Comparison of ENCODE assay signal across 14 cellular contexts in the genomic region with DNA sequence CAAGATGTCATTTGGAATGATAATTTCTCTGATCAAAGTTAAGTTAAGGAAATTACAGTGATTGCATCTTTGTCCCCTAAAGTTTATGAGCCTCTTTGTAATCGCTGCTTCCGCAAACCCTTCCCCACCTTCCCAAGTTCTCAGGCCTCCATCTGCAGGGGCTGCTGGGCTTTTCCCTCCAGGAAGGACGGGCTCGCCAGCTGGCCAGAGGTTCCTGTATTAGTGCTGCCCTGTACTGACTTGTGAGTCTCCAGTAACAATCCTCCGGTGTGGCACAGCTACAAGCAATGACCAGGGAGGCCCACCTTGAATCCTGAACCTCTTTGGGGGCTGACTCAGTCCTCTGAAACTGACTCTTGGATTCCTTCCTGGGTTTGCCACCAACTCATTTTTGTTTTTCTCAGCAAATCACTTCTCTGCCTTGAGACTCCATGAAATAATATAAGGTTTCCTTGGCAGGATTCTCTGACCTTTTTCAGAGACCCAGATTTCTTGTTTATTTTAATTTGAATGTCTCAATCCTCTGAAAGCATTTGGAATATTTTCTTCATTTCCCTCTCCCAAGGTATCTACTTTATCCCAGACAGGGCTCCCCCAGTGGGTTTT.
A peak's percentile ranks its signal among the peaks of the same experiment; 100 is the strongest.
DNase-seq lines count a peak whose midpoint lies in the region; ATAC-seq and TF ChIP-seq lines count a peak whose summit lies in the region.
"Had no signal": no experiment of that assay in that cellular context is flagged by ENCODE, and none has a peak within 500 bp of the region (broad histone marks: within the 10 kb centered on the region; RNA-seq: fewer than 3 reads in every experiment).

No MANE protein-coding gene starts in this region.

- H2BK120ac ChIP-seq in trophoblast cell (ENCODE audit: insufficient read depth, low read length, poor library complexity): peak overlapping the region; percentile 47

- no peak for DNase-seq in activated T-cell treated with anti-CD3 and anti-CD28 coated beads, Interleukin-2, amount 50 U/mL, for 72 hours
- no peak for DNase-seq in activated T-cell treated with anti-CD3 and anti-CD28 coated beads, Interleukin-2, amount 50 U/mL, for 1 hour
- peak; percentile 58 for DNase-seq in fibroblast of the aortic adventitia (ENCODE audit: low read depth)
- DNase-seq in trophoblast cell: no peak
- no peak for DNase-seq in upper lobe of right lung
- no peak for DNase-seq in NCI-H1092 (lab: John Stamatoyannopoulos, UW)
- DNase-seq in H7: no peak
- DNase-seq: activated CD4-positive, CD25-positive, alpha-beta regulatory T cell treated with anti-CD3 and anti-CD28 coated beads, Interleukin-2, amount 50 U/mL, for 72 hours; activated T-cell treated with anti-CD3 and anti-CD28 coated beads, Interleukin-2, amount 50 U/mL, for 48 hours; Calu3; stimulated activated CD4-positive, alpha-beta T cell treated with anti-CD3 and anti-CD28 coated beads, Interleukin-2, amount 100 ng/mL, for 48 hours; stimulated activated naive CD8-positive, alpha-beta T cell treated with anti-CD3 and anti-CD28 coated beads, Interleukin-15, Interleukin-2, amounts not matched to agents 100 U/mL and 50 U/mL, for 24 hours had no signal

- H2AK5ac ChIP-seq in trophoblast cell (ENCODE audit: low read length): peak overlapping the region; percentile 30

- H4K91ac ChIP-seq in trophoblast cell (ENCODE audit: low read depth, low read length): peak overlapping the region; percentile 65

- H3K4me3 Mint-ChIP-seq in activated T-cell treated with anti-CD3 and anti-CD28 coated beads, Interleukin-2, amount 50 U/mL, for 72 hours: no peak overlapping the region

- no peak overlapping the region for H2BK5ac ChIP-seq in trophoblast cell (ENCODE audit: low read depth, low read length, poor library complexity)

- peaks cover 17 to 21% of the 10 kb centered on the region in 2 experiments for H3K4me1 ChIP-seq in trophoblast cell (ENCODE audit: control insufficient read depth in 1 of 2, insufficient read depth in 2 of 2, low read length in 2 of 2)
- H3K4me1 ChIP-seq in upper lobe of right lung: peaks cover 37% of the 10 kb centered on the region

- TF ChIP-seq CTCF in fibroblast of the aortic adventitia (IDR thresholded peaks at IDR 0.05; ENCODE audit: insufficient read depth, low read length) (no peak), upper lobe of right lung (IDR thresholded peaks at IDR 0.05) (no peak)

- peak overlapping the region; percentile 35 for H2AFZ ChIP-seq in trophoblast cell (ENCODE audit: insufficient read depth, low read length, poor library complexity)

- H3K4me3 ChIP-seq in fibroblast of the aortic adventitia (ENCODE audit: low read depth, low read length): no peak overlapping the region
- H3K4me3 ChIP-seq in trophoblast cell (ENCODE audit: low read depth, low read length): no peak overlapping the region
- no peak overlapping the region for H3K4me3 ChIP-seq in upper lobe of right lung
- H3K4me3 ChIP-seq in H7 (ENCODE audit: insufficient read depth, low read depth, low read length): no peak overlapping the region

- H3K36me3 ChIP-seq in trophoblast cell (ENCODE audit: control insufficient read depth in 1 of 2, insufficient read depth in 2 of 2, low read length in 2 of 2): no peaks in the 10 kb centered on the region
- no peaks in the 10 kb centered on the region for H3K36me3 ChIP-seq in upper lobe of right lung
- H3K36me3 ChIP-seq in H7 (replicated peaks; ENCODE audit: control insufficient read depth, insufficient read depth, low read length): no peaks in the 10 kb centered on the region

- H3K4ac ChIP-seq in trophoblast cell (ENCODE audit: low read depth, low read length): no peak overlapping the region

- no peaks in the 10 kb centered on the region for H3K36me3 Mint-ChIP-seq in activated T-cell treated with anti-CD3 and anti-CD28 coated beads, Interleukin-2, amount 50 U/mL, for 72 hours (ENCODE audit: insufficient read depth in 2 of 2)

- no peaks in the 10 kb centered on the region for H3K9me3 ChIP-seq in trophoblast cell (ENCODE audit: insufficient read depth, low read depth, low read length)
- H3K9me3 ChIP-seq in upper lobe of right lung: no peaks in the 10 kb centered on the region

- ATAC-seq in activated T-cell treated with anti-CD3 and anti-CD28 coated beads, Interleukin-2, amount 50 U/mL, for 72 hours (replicated peaks in 1 of 2): no peak
- ATAC-seq in upper lobe of right lung (no peak), GM21423 (IDR thresholded peaks at IDR 0.05; ENCODE audit: unreplicated experiment) (no peak)
- ATAC-seq: stimulated activated naive CD8-positive, alpha-beta T cell treated with anti-CD3 and anti-CD28 coated beads, Interleukin-15, Interleukin-2, amounts not matched to agents 100 U/mL and 50 U/mL, for 24 hours had no signal

- H3K79me2 ChIP-seq in trophoblast cell (ENCODE audit: control insufficient read depth, insufficient read depth, low read length, poor library complexity): peaks cover 4% of the 10 kb centered on the region

- peak overlapping the region; percentile 58 for H3K27ac Mint-ChIP-seq in activated T-cell treated with anti-CD3 and anti-CD28 coated beads, Interleukin-2, amount 50 U/mL, for 72 hours

- H3K23ac ChIP-seq in trophoblast cell (ENCODE audit: low read length): no peak overlapping the region

- H3K9ac ChIP-seq in trophoblast cell (ENCODE audit: low read length): no peak overlapping the region

- H3K27me3 ChIP-seq in trophoblast cell (ENCODE audit: insufficient read depth, low read length) (no peaks in the 10 kb centered on the region), upper lobe of right lung (no peaks in the 10 kb centered on the region), H7 (ENCODE audit: control insufficient read depth, insufficient read depth, low read length) (no peaks in the 10 kb centered on the region)

- no peak overlapping the region for H3K4me2 ChIP-seq in trophoblast cell (ENCODE audit: low read length)

- no peaks in the 10 kb centered on the region for H3K9me3 Mint-ChIP-seq in activated T-cell treated with anti-CD3 and anti-CD28 coated beads, Interleukin-2, amount 50 U/mL, for 72 hours

- peak overlapping the region; percentile 25 for H3K18ac ChIP-seq in trophoblast cell (ENCODE audit: low read length)

- H4K12ac ChIP-seq in trophoblast cell (ENCODE audit: low read depth, low read length): no peak overlapping the region

- H4K8ac ChIP-seq in trophoblast cell (ENCODE audit: low read depth, low read length): no peak overlapping the region

- peak overlapping the region; percentile 63 for H2BK12ac ChIP-seq in trophoblast cell (ENCODE audit: low read length)

- H3K79me1 ChIP-seq in trophoblast cell (ENCODE audit: low read length): peaks cover 22% of the 10 kb centered on the region

- H3K27ac ChIP-seq in trophoblast cell (ENCODE audit: low read depth, low read length) (no peak overlapping the region), upper lobe of right lung (peak overlapping the region; percentile 49)
- H3K27ac ChIP-seq: 22Rv1 had no signal

- no CpG with 5 or more reads among the region's 5 CpGs for WGBS in trophoblast cell (ENCODE audit: extremely low coverage, insufficient coverage, insufficient read length)

- H3K4me1 Mint-ChIP-seq in activated T-cell treated with anti-CD3 and anti-CD28 coated beads, Interleukin-2, amount 50 U/mL, for 72 hours (ENCODE audit: low read depth): no peaks in the 10 kb centered on the region

- intact Hi-C loops in upper lobe of right lung (cut with DNase I): no loop called here

- no peaks in the 10 kb centered on the region for H3K27me3 Mint-ChIP-seq in activated T-cell treated with anti-CD3 and anti-CD28 coated beads, Interleukin-2, amount 50 U/mL, for 72 hours (ENCODE audit: low read depth)

- no peak overlapping the region for H3K14ac ChIP-seq in trophoblast cell (ENCODE audit: low read length)
